Comparison of ENCODE assay signal across 9 cellular contexts in the genomic region with DNA sequence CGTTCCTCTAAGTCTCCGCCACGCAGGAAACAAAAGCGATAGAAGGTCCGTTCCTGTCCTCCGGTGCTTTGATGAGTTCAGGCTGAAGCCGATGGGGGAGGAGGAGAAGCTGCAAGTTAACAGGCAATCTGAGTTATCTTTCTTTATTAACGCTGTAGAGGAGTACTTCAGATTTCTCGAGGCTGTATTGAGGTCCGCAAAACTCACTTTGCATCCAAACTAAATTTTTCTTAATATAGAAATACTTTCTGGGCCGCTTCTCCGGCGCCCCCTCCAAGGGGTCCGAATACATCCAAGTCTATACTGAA. TPM values are rescaled to one million over a fixed set of nuclear protein-coding genes. Genes with fewer than 3 reads are reported as not detected.
DNase-seq lines count a peak whose midpoint lies in the region; ATAC-seq and TF ChIP-seq lines count a peak whose summit lies in the region.
"Had no signal": no experiment of that assay in that cellular context is flagged by ENCODE, and none has a peak within 500 bp of the region (broad histone marks: within the 10 kb centered on the region; RNA-seq: fewer than 3 reads in every experiment).

No MANE protein-coding gene starts in this region.

- intact Hi-C loops in activated CD4-positive, alpha-beta memory T cell treated with anti-CD3 and anti-CD28 coated beads for 36 hours (cut with micrococcal nuclease), result loop anchor here (5.0 kb wide), 1 partner anchor 134 kb away; no protein-coding TSS in a partner anchor
- intact Hi-C loops in gastrocnemius medialis (cut with DNase I; ENCODE audit: low total_unique reads), result no loop called here

- no peaks in the 10 kb centered on the region; the same call in 1 of the 2 replicates for H3K36me3 ChIP-seq in iPS DF 6.9 (ENCODE audit: control insufficient read depth, insufficient read depth, low read length)
- H3K36me3 ChIP-seq in gastrocnemius medialis, result no peaks in the 10 kb centered on the region

- H3K27ac ChIP-seq in iPS DF 6.9 (ENCODE audit: low read length) (no peak overlapping the region), gastrocnemius medialis (no peak overlapping the region)

- no CpG with 5 or more reads among the region's 14 CpGs for WGBS in iPS DF 6.9 (ENCODE audit: insufficient coverage, insufficient read length)

- in situ Hi-C loops in gastrocnemius medialis (cut with MboI; ENCODE audit: low sequenced_read_pairs in 4 of 4), result no loop called here

- peaks cover 21% of the 10 kb centered on the region for H3K27me3 Mint-ChIP-seq in activated CD4-positive, alpha-beta memory T cell treated with anti-CD3 and anti-CD28 coated beads for 36 hours

- H3K4me1 Mint-ChIP-seq in activated CD4-positive, alpha-beta memory T cell treated with anti-CD3 and anti-CD28 coated beads for 36 hours (ENCODE audit: low read depth), result no peaks in the 10 kb centered on the region

- H3K9me3 ChIP-seq in iPS DF 6.9 (ENCODE audit: control insufficient read depth, insufficient read depth, low read length) (no peaks in the 10 kb centered on the region), gastrocnemius medialis (no peaks in the 10 kb centered on the region)

- no peak for ATAC-seq in gastrocnemius medialis

- no peak for TF ChIP-seq CTCF in GM12865 (IDR thresholded peaks at IDR 0.05; ENCODE audit: insufficient read depth, low read depth, low read length, missing control alignments)
- no peak for TF ChIP-seq CTCF in gastrocnemius medialis (IDR thresholded peaks at IDR 0.05 in 4 of 5, conservative IDR thresholded peaks at IDR 0.05 in 1 of 5)

- peak overlapping the region; percentile 61 for H3K4me3 ChIP-seq in GM12865 (ENCODE audit: low read depth, low read length)
- peak overlapping the region; percentile 63; the same call in 1 of the 2 replicates for H3K4me3 ChIP-seq in iPS DF 6.9 (ENCODE audit: low read length)
- peak overlapping the region; percentile 40 to 50 (median 48) for H3K4me3 ChIP-seq in gastrocnemius medialis

- DNase-seq in GM12865 (ENCODE audit: low read depth) (no peak), iPS DF 6.9 (ENCODE audit: low read depth, low spot score) (no peak), gastrocnemius medialis (no peak), OCI-M2 (lab: John Stamatoyannopoulos, UW; ENCODE audit: unreplicated experiment) (no peak), HK-2 (ENCODE audit: unreplicated experiment) (no peak), SKM-1 (lab: John Stamatoyannopoulos, UW; ENCODE audit: unreplicated experiment) (no peak), midbrain (lab: John Stamatoyannopoulos, UW) (no peak)
- no peak for DNase-seq in activated CD4-positive, alpha-beta memory T cell treated with anti-CD3 and anti-CD28 coated beads for 36 hours

- H3K27ac Mint-ChIP-seq in activated CD4-positive, alpha-beta memory T cell treated with anti-CD3 and anti-CD28 coated beads for 36 hours, result no peak overlapping the region

- H3K4me3 Mint-ChIP-seq in activated CD4-positive, alpha-beta memory T cell treated with anti-CD3 and anti-CD28 coated beads for 36 hours, result peak overlapping the region; percentile 35

- H3K36me3 Mint-ChIP-seq in activated CD4-positive, alpha-beta memory T cell treated with anti-CD3 and anti-CD28 coated beads for 36 hours, result no peaks in the 10 kb centered on the region

- H3K27me3 ChIP-seq in iPS DF 6.9 (ENCODE audit: control insufficient read depth, insufficient read depth, low read length) (peaks cover 30% of the 10 kb centered on the region; the same call in 1 of the 2 replicates), gastrocnemius medialis (peaks cover 35 to 58% (median 36%) of the 10 kb centered on the region in 3 donors)

- POLR2A ChIA-PET in activated CD4-positive, alpha-beta memory T cell treated with anti-CD3 and anti-CD28 coated beads for 36 hours (lab: Charles Lee), result no interaction called here

- H3K4me1 ChIP-seq in iPS DF 6.9 (ENCODE audit: control insufficient read depth, insufficient read depth, low read length) (no peaks in the 10 kb centered on the region), gastrocnemius medialis (peaks cover 0 to 9% of the 10 kb centered on the region in 2 donors)

- TF ChIP-seq POLR2A in gastrocnemius medialis (IDR thresholded peaks at IDR 0.05), result no peak

- H3K9me3 Mint-ChIP-seq in activated CD4-positive, alpha-beta memory T cell treated with anti-CD3 and anti-CD28 coated beads for 36 hours, result no peaks in the 10 kb centered on the region

- CTCF ChIA-PET in activated CD4-positive, alpha-beta memory T cell treated with anti-CD3 and anti-CD28 coated beads for 36 hours (lab: Charles Lee), result no interaction called here

RNA-seq across cellular contexts. Expression of a gene that starts 0.4 kb away (rescaled TPM):
- total RNA-seq in activated CD4-positive, alpha-beta memory T cell treated with anti-CD3 and anti-CD28 coated beads for 36 hours, result not detected
- under 1 TPM in 1 of 4 donors, not detected in 3; 0.12 TPM for total RNA-seq in gastrocnemius medialis
- total RNA-seq: T-helper 2 cell treated with Interferon-gamma antibody and Interleukin-4, amounts not matched to agents 100 ng/mL and 5 ng/mL, for 36 hours had no signal

RNA-seq across cellular contexts. Expression of a gene that starts 51.2 kb away (rescaled TPM):
- total RNA-seq in activated CD4-positive, alpha-beta memory T cell treated with anti-CD3 and anti-CD28 coated beads for 36 hours, result 10 to 100 TPM; 28.3 to 33.6 TPM
- 100 to 1,000 TPM in 1 of 4 donors, 10 to 100 TPM in 3; 11.3 to 104 (median 47.9) TPM for total RNA-seq in gastrocnemius medialis
